In genomic region chr5:134511796-134512660, GRCh38 we compare ENCODE assay signal across 1 cellular context.
TF ChIP-seq lines count a peak whose summit lies in the region.

No MANE protein-coding gene starts in this region.

TF ChIP-seq in HepG2, 621 proteins besides CTCF, POLR2A, EP300 and RAD21 (continued from another document and continues in another):
- TF ChIP-seq NFAT5 (CRISPR knock-in tag; IDR thresholded peaks at IDR 0.05) = no peak
- no peak for TF ChIP-seq ZNF142 (CRISPR knock-in tag; IDR thresholded peaks at IDR 0.05)
- no peak for TF ChIP-seq ZNF33B (CRISPR knock-in tag; IDR thresholded peaks at IDR 0.05)
- no peak for TF ChIP-seq SNAPC2 (CRISPR knock-in tag; IDR thresholded peaks at IDR 0.05)
- no peak for TF ChIP-seq ZNF737 (CRISPR knock-in tag; IDR thresholded peaks at IDR 0.05; ENCODE audit: borderline replicate concordance)
- no peak for TF ChIP-seq NFE2L1 (CRISPR knock-in tag; IDR thresholded peaks at IDR 0.05; ENCODE audit: borderline replicate concordance)
- 0 out of 2 replicates have a peak, but pooled peaks have one; percentile 43 for TF ChIP-seq ZMYM4 (CRISPR knock-in tag; IDR thresholded peaks at IDR 0.05)
- TF ChIP-seq ZNF782 (CRISPR knock-in tag; IDR thresholded peaks at IDR 0.05; ENCODE audit: borderline replicate concordance) = no peak
- TF ChIP-seq FOXM1 (CRISPR knock-in tag; IDR thresholded peaks at IDR 0.05) = no peak
- TF ChIP-seq ELF1 (CRISPR knock-in tag; IDR thresholded peaks at IDR 0.05) = peak; percentile 12; the same call in 1 of the 2 replicates
- TF ChIP-seq RORA (CRISPR knock-in tag; IDR thresholded peaks at IDR 0.05) = no peak
- TF ChIP-seq EEA1 (CRISPR knock-in tag; IDR thresholded peaks at IDR 0.05; ENCODE audit: borderline replicate concordance) = no peak
- TF ChIP-seq REL (CRISPR knock-in tag; conservative IDR thresholded peaks at IDR 0.05) = no peak
- TF ChIP-seq GATA4 (IDR thresholded peaks at IDR 0.05; ENCODE audit: borderline replicate concordance, low read depth) = no peak
- peak; percentile 47 to 65; a peak in 2 of 4 replicates for TF ChIP-seq HMGXB4 (CRISPR knock-in tag; IDR thresholded peaks at IDR 0.05; ENCODE audit: borderline replicate concordance in 1 of 2, low read depth in 1 of 2)
- TF ChIP-seq ZNF280B (CRISPR knock-in tag; IDR thresholded peaks at IDR 0.05; ENCODE audit: borderline replicate concordance) = no peak
- TF ChIP-seq POLR2AphosphoS2 (IDR thresholded peaks at IDR 0.05; ENCODE audit: low read depth, low read length) = no peak
- TF ChIP-seq ZNF329 (CRISPR knock-in tag; IDR thresholded peaks at IDR 0.05; ENCODE audit: low read depth) = no peak
- peak; percentile 53 for TF ChIP-seq NR2C2 (CRISPR knock-in tag; IDR thresholded peaks at IDR 0.05; ENCODE audit: borderline replicate concordance)
- TF ChIP-seq BRF2 (CRISPR knock-in tag; IDR thresholded peaks at IDR 0.05) = no peak
- TF ChIP-seq ZNF546 (CRISPR knock-in tag; conservative IDR thresholded peaks at IDR 0.05) = no peak
- TF ChIP-seq RFX5 (IDR thresholded peaks at IDR 0.05; ENCODE audit: low read depth, low read length) = no peak
- no peak for TF ChIP-seq MXD3 (CRISPR knock-in tag; IDR thresholded peaks at IDR 0.05)
- no peak for TF ChIP-seq ZNF607 (CRISPR knock-in tag; IDR thresholded peaks at IDR 0.05; ENCODE audit: borderline replicate concordance)
- TF ChIP-seq TBP (CRISPR knock-in tag; IDR thresholded peaks at IDR 0.05) = no peak
- TF ChIP-seq ZNF430 (CRISPR knock-in tag; IDR thresholded peaks at IDR 0.05) = no peak
- no peak for TF ChIP-seq DMTF1 (CRISPR knock-in tag; IDR thresholded peaks at IDR 0.05)
- TF ChIP-seq KDM4B (CRISPR knock-in tag; IDR thresholded peaks at IDR 0.05) = no peak
